Comparison of ENCODE assay signal across 3 cellular contexts in genomic region chr1:182154425-182154824, GRCh38.
A peak's percentile ranks its signal among the peaks of the same experiment; 100 is the strongest.
DNase-seq lines count a peak whose midpoint lies in the region; ATAC-seq, FAIRE-seq and TF ChIP-seq lines count a peak whose summit lies in the region.
"Not testable (repeated sequence)": the region's sequence is repeated elsewhere in the genome, so short reads cannot be mapped to it uniquely, and the experiment has no call there.

No MANE protein-coding gene starts in this region.

- H3K36me3 Mint-ChIP-seq in dendritic cell treated with granulocyte-macrophage colony-stimulating factor and Interleukin-4, amounts not matched to agents 40 ng/mL and 50 ng/mL, for 4 days (ENCODE audit: low read depth): not testable (repeated sequence)

- H3K27me3 ChIP-seq in K562 (ENCODE audit: control insufficient read depth in 2 of 2, insufficient read depth in 2 of 2, low read length in 2 of 2): not testable (repeated sequence)

- H3K79me2 ChIP-seq in K562 (ENCODE audit: control insufficient read depth, insufficient read depth, low read length): not testable (repeated sequence)

- not testable (repeated sequence) for H2AFZ ChIP-seq in K562 (ENCODE audit: low read depth, low read length)

- in situ Hi-C loops in K562 (cut with MboI): not testable (repeated sequence)

- peak overlapping the region; percentile 84 for H3K27ac Mint-ChIP-seq in dendritic cell treated with granulocyte-macrophage colony-stimulating factor and Interleukin-4, amounts not matched to agents 40 ng/mL and 50 ng/mL, for 4 days

- H3K9me3 Mint-ChIP-seq in dendritic cell treated with granulocyte-macrophage colony-stimulating factor and Interleukin-4, amounts not matched to agents 40 ng/mL and 50 ng/mL, for 4 days: peaks cover 17% of the 10 kb centered on the region

- TF ChIP-seq POLR2A in K562 (conservative IDR thresholded peaks at IDR 0.05): not testable (repeated sequence)

- not testable (repeated sequence) for TF ChIP-seq EP300 in K562 (IDR thresholded peaks at IDR 0.05; ENCODE audit: low read length)

- not testable (repeated sequence) for H3K9me3 ChIP-seq in HEK293 (ENCODE audit: control insufficient read depth, insufficient read depth, low read depth, low read length); K562 (replicated peaks; ENCODE audit: control insufficient read depth, insufficient read depth, low read depth, low read length)

- not testable (repeated sequence) for H4K20me1 ChIP-seq in K562 (replicated peaks; ENCODE audit: control insufficient read depth, insufficient read depth, low read length)

- intact Hi-C loops in K562 (cut with micrococcal nuclease); dendritic cell treated with granulocyte-macrophage colony-stimulating factor and Interleukin-4, amounts not matched to agents 40 ng/mL and 50 ng/mL, for 4 days (cut with micrococcal nuclease): not testable (repeated sequence)

- not testable (repeated sequence) for H3K4me3 ChIP-seq in HEK293 (ENCODE audit: low read depth, low read length); K562

- H3K4me1 ChIP-seq in HEK293 (ENCODE audit: control insufficient read depth, insufficient read depth, low read length); K562 (replicated peaks in 1 of 2; ENCODE audit: control insufficient read depth in 2 of 2, insufficient read depth in 2 of 2, low read length in 2 of 2): not testable (repeated sequence)

- CTCF ChIA-PET in HEK293 (lab: Yijun Ruan, JAX); K562 (lab: Yijun Ruan, JAX; ENCODE audit: low intra/inter-chr PET ratio): not testable (repeated sequence)

- TF ChIP-seq CTCF in HEK293 (tag by site-specific recombination; IDR thresholded peaks at IDR 0.05); K562 (IDR thresholded peaks at IDR 0.05 in 2 of 3, conservative IDR thresholded peaks at IDR 0.05 in 1 of 3; ENCODE audit: insufficient read depth in 2 of 3, low read depth in 1 of 3, low read length in 3 of 3): not testable (repeated sequence)

- H3K36me3 ChIP-seq in HEK293 (ENCODE audit: control insufficient read depth in 2 of 2, insufficient read depth in 1 of 2, low read length in 2 of 2); K562 (ENCODE audit: control insufficient read depth, insufficient read depth, low read length): not testable (repeated sequence)

- not testable (repeated sequence) for H3K4me2 ChIP-seq in K562 (ENCODE audit: insufficient read depth, low read length)

- DNase-seq in K562 (ENCODE audit: extremely low read depth in 1 of 4, low spot score in 3 of 4): not testable (repeated sequence)

- not testable (repeated sequence) for FAIRE-seq in K562 (lab: Jason Lieb, UNC)

- BruUV-seq in K562 (replicated peaks; lab: Mats Ljungman, UMichigan): not testable (repeated sequence)

- not testable (repeated sequence) for H3K27ac ChIP-seq in HEK293 (ENCODE audit: extremely low read depth, low read depth, low read length); K562 (ENCODE audit: extremely low read depth, low read depth, low read length)

- not testable (repeated sequence) for TF ChIP-seq RAD21 in K562 (CRISPR knock-in tag; conservative IDR thresholded peaks at IDR 0.05 in 1 of 2, IDR thresholded peaks at IDR 0.05 in 1 of 2)

- not testable (repeated sequence) for ATAC-seq in K562

- not testable (repeated sequence) for H3K9me1 ChIP-seq in K562 (ENCODE audit: control insufficient read depth, insufficient read depth, low read length)

- H3K4me3 Mint-ChIP-seq in dendritic cell treated with granulocyte-macrophage colony-stimulating factor and Interleukin-4, amounts not matched to agents 40 ng/mL and 50 ng/mL, for 4 days: not testable (repeated sequence)

- H3K9ac ChIP-seq in K562 (ENCODE audit: insufficient read depth in 1 of 2, low read depth in 2 of 2, low read length in 2 of 2): not testable (repeated sequence)

- POLR2A ChIA-PET in HEK293 (lab: Yijun Ruan, JAX): not testable (repeated sequence)
- POLR2A ChIA-PET in K562 (lab: Yijun Ruan, JAX): interaction anchor here (1.1 kb wide), 1 partner anchor 18 kb away, joined by 3 read pairs; no protein-coding TSS in a partner anchor

- 58% methylated on average over 1 of the region's 1 CpG for WGBS in K562 (ENCODE audit: insufficient coverage, low coverage, missing lambda C conversion rate)

- H3K4me1 Mint-ChIP-seq in dendritic cell treated with granulocyte-macrophage colony-stimulating factor and Interleukin-4, amounts not matched to agents 40 ng/mL and 50 ng/mL, for 4 days (ENCODE audit: low read depth): peaks cover 42% of the 10 kb centered on the region

- not testable (repeated sequence) for H3K27me3 Mint-ChIP-seq in dendritic cell treated with granulocyte-macrophage colony-stimulating factor and Interleukin-4, amounts not matched to agents 40 ng/mL and 50 ng/mL, for 4 days

TF ChIP-seq in HEK293, 187 proteins besides CTCF, POLR2A, EP300 and RAD21:
- peak; percentile 77 for TF ChIP-seq ZNF146 (tag by site-specific recombination; IDR thresholded peaks at IDR 0.05)

TF ChIP-seq in K562, 482 proteins besides CTCF, POLR2A, EP300 and RAD21:
- TF ChIP-seq RBM25 (IDR thresholded peaks at IDR 0.05; ENCODE audit: low read depth, low read length, severe bottlenecking) (peak; percentile 4), ZNF146 (CRISPR knock-in tag; IDR thresholded peaks at IDR 0.05; ENCODE audit: unreplicated experiment) (peak; percentile 80), KDM1A (IDR thresholded peaks at IDR 0.05) (0 out of 4 replicates have a peak, but pooled peaks of 1 of the 2 experiments have one; percentile 20)
